Comparison of ENCODE assay signal across 7 cellular contexts in genomic region chr5:132495063-132495671, GRCh38. TPM values are rescaled to one million over a fixed set of nuclear protein-coding genes. Genes with fewer than 3 reads are reported as not detected.
DNase-seq lines count a peak whose midpoint lies in the region; ATAC-seq, FAIRE-seq and TF ChIP-seq lines count a peak whose summit lies in the region.

No MANE protein-coding gene starts in this region.

- no peak for FAIRE-seq in kidney (lab: Jason Lieb, UNC)

- H3K27me3 Mint-ChIP-seq in IgD-negative memory B cell: no peaks in the 10 kb centered on the region
- H3K27me3 Mint-ChIP-seq in activated naive CD8-positive, alpha-beta T cell: no peaks in the 10 kb centered on the region
- no peaks in the 10 kb centered on the region for H3K27me3 Mint-ChIP-seq in stimulated activated naive CD8-positive, alpha-beta T cell treated with anti-CD3 and anti-CD28 coated beads, Interleukin-15, amount 100 ng/mL, for 72 hours

- intact Hi-C loops in kidney (cut with DNase I): no loop called here

- H3K9me3 Mint-ChIP-seq in IgD-negative memory B cell: no peaks in the 10 kb centered on the region
- H3K9me3 Mint-ChIP-seq in activated naive CD8-positive, alpha-beta T cell (ENCODE audit: low read depth): no peaks in the 10 kb centered on the region
- no peaks in the 10 kb centered on the region for H3K9me3 Mint-ChIP-seq in stimulated activated naive CD8-positive, alpha-beta T cell treated with anti-CD3 and anti-CD28 coated beads, Interleukin-15, amount 100 ng/mL, for 72 hours

- peak; percentile 79 for DNase-seq in kidney
- no peak for DNase-seq in stimulated activated naive CD8-positive, alpha-beta T cell treated with anti-CD3 and anti-CD28 coated beads, Interleukin-15, amount 100 ng/mL, for 72 hours
- no peak for DNase-seq in RPMI8226
- no peak for DNase-seq in HT-29 (ENCODE audit: low spot score)
- no peak for DNase-seq in NCI-H524 treated with DMSO at 0.1 percent for 48 hours (lab: John Stamatoyannopoulos, UW)

- no peaks in the 10 kb centered on the region for H3K36me3 Mint-ChIP-seq in IgD-negative memory B cell
- no peaks in the 10 kb centered on the region for H3K36me3 Mint-ChIP-seq in activated naive CD8-positive, alpha-beta T cell

- H3K36me3 ChIP-seq in kidney (ENCODE audit: control insufficient read depth in 1 of 2, insufficient read depth in 2 of 2, low read length in 2 of 2): no peaks in the 10 kb centered on the region

- peak overlapping the region; percentile 76 to 97 (median 88) for H3K27ac Mint-ChIP-seq in IgD-negative memory B cell
- H3K27ac Mint-ChIP-seq in activated naive CD8-positive, alpha-beta T cell: peak overlapping the region; percentile 97
- H3K27ac Mint-ChIP-seq in stimulated activated naive CD8-positive, alpha-beta T cell treated with anti-CD3 and anti-CD28 coated beads, Interleukin-15, amount 100 ng/mL, for 72 hours: peak overlapping the region; percentile 91 to 99

- H3K9ac ChIP-seq in kidney (ENCODE audit: low read length in 2 of 2): peak overlapping the region in 1 of 2 donors; percentile 54

- H3K27ac ChIP-seq in kidney (ENCODE audit: low read depth in 2 of 2, low read length in 2 of 2): peak overlapping the region; percentile 95 to 96

- H3K4me1 Mint-ChIP-seq in IgD-negative memory B cell: peaks cover 27 to 48% (median 45%) of the 10 kb centered on the region in 3 donors
- peaks cover 65% of the 10 kb centered on the region for H3K4me1 Mint-ChIP-seq in activated naive CD8-positive, alpha-beta T cell (ENCODE audit: low read depth)
- peaks cover 80% of the 10 kb centered on the region for H3K4me1 Mint-ChIP-seq in stimulated activated naive CD8-positive, alpha-beta T cell treated with anti-CD3 and anti-CD28 coated beads, Interleukin-15, amount 100 ng/mL, for 72 hours

- H3K4me1 ChIP-seq in kidney (ENCODE audit: control insufficient read depth in 1 of 2, insufficient read depth in 1 of 2, low read depth in 1 of 2, low read length in 2 of 2): peaks cover 19 to 31% of the 10 kb centered on the region in 2 donors

- H3K4me3 ChIP-seq in kidney (ENCODE audit: low read length in 2 of 2): peak overlapping the region; percentile 39 to 89

- no peaks in the 10 kb centered on the region for H3K9me3 ChIP-seq in kidney (ENCODE audit: control insufficient read depth in 1 of 2, low read length in 2 of 2)

- H3K4me3 Mint-ChIP-seq in IgD-negative memory B cell: peak overlapping the region; percentile 80 to 97 (median 94)
- peak overlapping the region; percentile 93 for H3K4me3 Mint-ChIP-seq in activated naive CD8-positive, alpha-beta T cell
- H3K4me3 Mint-ChIP-seq in stimulated activated naive CD8-positive, alpha-beta T cell treated with anti-CD3 and anti-CD28 coated beads, Interleukin-15, amount 100 ng/mL, for 72 hours: peak overlapping the region; percentile 77 to 82

- peak; percentile 4 for ATAC-seq in stimulated activated naive CD8-positive, alpha-beta T cell treated with anti-CD3 and anti-CD28 coated beads, Interleukin-15, amount 100 ng/mL, for 72 hours

- no peak for TF ChIP-seq CTCF in kidney (IDR thresholded peaks at IDR 0.05; ENCODE audit: borderline replicate concordance, extremely low read depth, insufficient read depth)

RNA-seq across cellular contexts. Expression of gene IRF1, which starts 4.6 kb away (rescaled TPM):
- polyA plus RNA-seq in IgD-negative memory B cell: 207 TPM
- total RNA-seq in kidney: 55.6 TPM
- 20.5 TPM for polyA plus RNA-seq in kidney (ENCODE audit: insufficient read depth, low read depth, low replicate concordance)
- total RNA-seq in HT-29 (2014; rRNA removed; shearing (Covaris generic)): 52.0 and 58.7 TPM in 2 replicates

RNA-seq across cellular contexts. Expression of gene IL5, which starts 48.2 kb away (rescaled TPM):
- polyA plus RNA-seq in IgD-negative memory B cell (not detected), kidney (ENCODE audit: insufficient read depth, low read depth, low replicate concordance) (not detected)
- not detected for total RNA-seq in kidney
- not detected in 2 replicates for total RNA-seq in HT-29 (2014; rRNA removed; shearing (Covaris generic))
